18 cellular contexts compared by ENCODE assay signal in the genomic region with DNA sequence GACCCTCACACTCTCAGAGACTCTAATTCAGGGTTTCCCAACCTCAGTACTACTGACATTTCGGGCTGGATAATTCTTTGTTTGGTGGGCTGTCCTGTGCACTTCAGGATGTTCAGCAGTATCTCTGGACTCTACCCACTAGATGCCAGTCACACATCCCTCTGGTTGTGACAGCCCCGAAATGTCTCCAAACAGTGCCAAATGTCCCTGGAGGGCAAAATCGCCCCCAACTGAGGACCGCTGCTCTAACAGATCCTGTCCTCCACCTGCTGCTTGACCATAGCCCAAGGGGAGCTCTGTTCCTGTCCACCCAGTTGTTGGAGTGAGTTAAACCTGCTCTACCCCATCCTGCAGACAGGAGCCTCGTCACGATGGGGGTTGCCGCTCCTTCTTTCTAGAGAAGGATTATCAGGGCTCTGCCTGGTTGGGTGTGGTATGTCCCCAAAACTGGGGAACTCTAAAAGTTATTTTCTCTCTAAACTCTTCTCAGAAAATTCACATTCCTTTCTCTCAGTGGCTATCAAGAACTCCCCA.
"Had no signal": no experiment of that assay in that cellular context is flagged by ENCODE, and none has a peak within 500 bp of the region (broad histone marks: within the 10 kb centered on the region; RNA-seq: fewer than 3 reads in every experiment).

No MANE protein-coding gene starts in this region.

- H3K4me1 Mint-ChIP-seq: activated CD4-positive, alpha-beta T cell treated with anti-CD3 and anti-CD28 coated beads, Interleukin-2, amount 10 ng/mL, durations not matched to agents 24 days and 14 days; activated naive CD8-positive, alpha-beta T cell treated with anti-CD3 and anti-CD28 coated beads for 36 hours had no signal

- H3K27me3 ChIP-seq: brain microvascular endothelial cell, left lung, right lobe of liver, suprapubic skin had no signal

- H3K27ac Mint-ChIP-seq: activated CD4-positive, alpha-beta T cell treated with anti-CD3 and anti-CD28 coated beads, Interleukin-2, amount 10 ng/mL, durations not matched to agents 24 days and 14 days; activated naive CD8-positive, alpha-beta T cell treated with anti-CD3 and anti-CD28 coated beads for 36 hours; activated T-helper 1 cell treated with anti-CD3 and anti-CD28 coated beads, Interleukin-12 subunit alpha, Interleukin-12 subunit beta, Interleukin-2, Interleukin-4 antibody, amounts not matched to agents 30 ng/mL and 10 ng/mL and 1 ng/mL, durations not matched to agents 14 hours and 24 hours and 36 hours; effector memory CD8-positive, alpha-beta T cell; naive thymus-derived CD4-positive, alpha-beta T cell; stimulated activated naive CD8-positive, alpha-beta T cell treated with anti-CD3 and anti-CD28 coated beads, Interleukin-15, Interleukin-2, amounts not matched to agents 100 ng/mL and 50 ng/mL, for 24 hours had no signal

- H3K4me1 ChIP-seq: left lung, prostate gland, right lobe of liver, suprapubic skin had no signal

- ATAC-seq: effector memory CD8-positive, alpha-beta T cell; left lung; naive thymus-derived CD4-positive, alpha-beta T cell; right lobe of liver had no signal

- H3K4me3 Mint-ChIP-seq: activated CD4-positive, alpha-beta T cell treated with anti-CD3 and anti-CD28 coated beads, Interleukin-2, amount 10 ng/mL, durations not matched to agents 24 days and 14 days; activated naive CD8-positive, alpha-beta T cell treated with anti-CD3 and anti-CD28 coated beads for 36 hours; activated T-helper 1 cell treated with anti-CD3 and anti-CD28 coated beads, Interleukin-12 subunit alpha, Interleukin-12 subunit beta, Interleukin-2, Interleukin-4 antibody, amounts not matched to agents 30 ng/mL and 10 ng/mL and 1 ng/mL, durations not matched to agents 14 hours and 24 hours and 36 hours; effector memory CD8-positive, alpha-beta T cell; naive thymus-derived CD4-positive, alpha-beta T cell; stimulated activated naive CD8-positive, alpha-beta T cell treated with anti-CD3 and anti-CD28 coated beads, Interleukin-15, Interleukin-2, amounts not matched to agents 100 ng/mL and 50 ng/mL, for 24 hours had no signal

- H3K4me3 ChIP-seq: left lung, mucosa of descending colon, prostate gland, right lobe of liver, suprapubic skin had no signal

- H3K27ac ChIP-seq: brain microvascular endothelial cell, left lung, prostate gland, right lobe of liver, suprapubic skin had no signal

- H3K36me3 Mint-ChIP-seq: activated naive CD8-positive, alpha-beta T cell treated with anti-CD3 and anti-CD28 coated beads for 36 hours; naive thymus-derived CD4-positive, alpha-beta T cell had no signal

- DNase-seq: activated CD4-positive, alpha-beta T cell treated with anti-CD3 and anti-CD28 coated beads, Interleukin-2, amount 10 ng/mL, durations not matched to agents 24 days and 14 days; activated CD4-positive, CD25-positive, alpha-beta regulatory T cell; activated CD8-positive, alpha-beta memory T cell treated with anti-CD3 and anti-CD28 coated beads, Interleukin-2, amount 50 U/mL, for 48 hours; activated naive CD8-positive, alpha-beta T cell treated with anti-CD3 and anti-CD28 coated beads for 36 hours; brain microvascular endothelial cell; dermis blood vessel endothelial cell; effector memory CD8-positive, alpha-beta T cell; left lung; naive thymus-derived CD4-positive, alpha-beta T cell; right lobe of liver had no signal

- FAIRE-seq: keratinocyte, TTC549, urothelium cell line had no signal

- H3K36me3 ChIP-seq: brain microvascular endothelial cell, left lung, prostate gland, right lobe of liver, suprapubic skin had no signal

- H3K27me3 Mint-ChIP-seq: activated CD4-positive, alpha-beta T cell treated with anti-CD3 and anti-CD28 coated beads, Interleukin-2, amount 10 ng/mL, durations not matched to agents 24 days and 14 days; stimulated activated naive CD8-positive, alpha-beta T cell treated with anti-CD3 and anti-CD28 coated beads, Interleukin-15, Interleukin-2, amounts not matched to agents 100 ng/mL and 50 ng/mL, for 24 hours had no signal

- H3K9me3 Mint-ChIP-seq: activated CD4-positive, alpha-beta T cell treated with anti-CD3 and anti-CD28 coated beads, Interleukin-2, amount 10 ng/mL, durations not matched to agents 24 days and 14 days; activated T-helper 1 cell treated with anti-CD3 and anti-CD28 coated beads, Interleukin-12 subunit alpha, Interleukin-12 subunit beta, Interleukin-2, Interleukin-4 antibody, amounts not matched to agents 30 ng/mL and 10 ng/mL and 1 ng/mL, durations not matched to agents 14 hours and 24 hours and 36 hours; effector memory CD8-positive, alpha-beta T cell had no signal

- H3K9me3 ChIP-seq: mucosa of descending colon, prostate gland, right lobe of liver, suprapubic skin had no signal
